Comparison of ENCODE assay signal across 9 cellular contexts in the genomic region with DNA sequence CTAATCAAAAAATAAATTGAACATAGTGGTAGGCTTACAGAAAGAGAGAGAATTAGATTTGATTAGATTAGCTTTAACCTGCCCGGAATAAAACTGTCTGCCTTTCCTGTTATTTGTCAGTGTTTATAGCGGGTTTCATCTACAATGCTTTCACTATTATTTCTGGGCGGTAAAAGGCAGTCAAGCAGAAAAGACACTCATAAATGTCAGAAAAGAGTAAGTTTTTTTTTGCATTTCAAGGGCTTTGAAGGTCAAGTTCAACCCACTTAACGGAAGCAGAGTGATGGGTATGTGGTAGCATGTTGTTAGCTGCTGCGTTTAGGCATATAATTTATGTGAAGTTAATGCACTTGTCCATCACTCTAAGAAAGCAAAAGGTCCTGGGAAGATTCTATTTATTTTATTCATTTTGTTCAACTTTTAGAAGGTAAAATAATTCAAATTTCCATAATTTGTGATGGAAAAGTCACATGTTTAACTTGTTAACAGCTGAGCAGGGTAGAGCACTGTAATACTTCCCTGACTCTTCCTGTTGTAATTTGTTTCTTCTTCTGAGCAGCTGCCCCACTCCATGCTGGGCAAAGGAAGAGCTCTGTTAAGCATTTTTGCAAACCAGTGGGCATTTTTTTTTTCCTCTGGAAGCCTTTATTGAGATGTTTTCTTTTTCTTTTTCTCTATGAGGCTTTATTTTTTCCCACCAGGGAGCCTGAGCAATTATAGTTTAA.
DNase-seq lines count a peak whose midpoint lies in the region; ATAC-seq lines count a peak whose summit lies in the region.
"Had no signal": no experiment of that assay in that cellular context is flagged by ENCODE, and none has a peak within 500 bp of the region (broad histone marks: within the 10 kb centered on the region; RNA-seq: fewer than 3 reads in every experiment).

No MANE protein-coding gene starts in this region.

- ATAC-seq in GM18858 (IDR thresholded peaks at IDR 0.05; ENCODE audit: unreplicated experiment) (peak; percentile 78), GM21526 (IDR thresholded peaks at IDR 0.05; ENCODE audit: low FRiP score, unreplicated experiment) (peak; percentile 88), HG03460 (IDR thresholded peaks at IDR 0.05; ENCODE audit: unreplicated experiment) (peak; percentile 69)

- peak; percentile 28 for DNase-seq in central memory CD4-positive, alpha-beta T cell
- DNase-seq in putamen (ENCODE audit: low spot score) (no peak), NCI-H526 treated with DMSO at 0.1 percent for 48 hours (lab: John Stamatoyannopoulos, UW) (no peak), COLO668 (lab: John Stamatoyannopoulos, UW; ENCODE audit: unreplicated experiment) (no peak), NOMO-1 treated with DMSO at 0.1 percent for 48 hours (lab: John Stamatoyannopoulos, UW; ENCODE audit: unreplicated experiment) (no peak)
- DNase-seq: HCEC 1CT had no signal
